Comparison of ENCODE assay signal across 28 cellular contexts in genomic region chr2:194100201-194100600, GRCh38.
"Had no signal": no experiment of that assay in that cellular context is flagged by ENCODE, and none has a peak within 500 bp of the region (broad histone marks: within the 10 kb centered on the region; RNA-seq: fewer than 3 reads in every experiment).

No MANE protein-coding gene starts in this region.

- H3K4me1 Mint-ChIP-seq: activated CD4-positive, alpha-beta T cell treated with anti-CD3 and anti-CD28 coated beads, Interleukin-2, amount 10 ng/mL, durations not matched to agents 24 days and 14 days; activated CD8-positive, alpha-beta memory T cell treated with anti-CD3 and anti-CD28 coated beads, Interleukin-2, amount 10 ng/mL, durations not matched to agents 7 days and 5 days; brain; T-helper 17 cell had no signal

- H3K9me3 Mint-ChIP-seq: activated B cell treated with CpG ODN at 0.5 μM for 24 hours; activated CD4-positive, alpha-beta T cell treated with anti-CD3 and anti-CD28 coated beads, Interleukin-2, amount 10 ng/mL, durations not matched to agents 24 days and 14 days; activated naive CD8-positive, alpha-beta T cell treated with anti-CD3 and anti-CD28 coated beads, Interleukin-2, amount 50 U/mL, for 24 hours; activated T-cell treated with anti-CD3 and anti-CD28 coated beads, Interleukin-2, amount 50 U/mL, for 24 hours; activated T-helper 1 cell treated with anti-CD3 and anti-CD28 coated beads, Interleukin-12 subunit alpha, Interleukin-12 subunit beta, Interleukin-2, Interleukin-4 antibody, amounts not matched to agents 30 ng/mL and 10 ng/mL and 1 ng/mL, durations not matched to agents 14 hours and 24 hours and 36 hours; brain had no signal

- H3K9me3 ChIP-seq: ascending aorta, Peyer's patch, SJCRH30 had no signal

- H3K36me3 ChIP-seq: ascending aorta, cardiac muscle cell, Peyer's patch, SJCRH30 had no signal

- H3K4me1 ChIP-seq: ascending aorta, Peyer's patch, SJCRH30 had no signal

- H3K4me3 ChIP-seq: ascending aorta, cardiac muscle cell, Peyer's patch, SJCRH30 had no signal

- H3K4me3 Mint-ChIP-seq: activated B cell treated with CpG ODN at 0.5 μM for 24 hours; activated CD4-positive, alpha-beta T cell treated with anti-CD3 and anti-CD28 coated beads, Interleukin-2, amount 10 ng/mL, durations not matched to agents 24 days and 14 days; activated CD8-positive, alpha-beta memory T cell treated with anti-CD3 and anti-CD28 coated beads, Interleukin-2, amount 10 ng/mL, durations not matched to agents 7 days and 5 days; activated naive CD8-positive, alpha-beta T cell treated with anti-CD3 and anti-CD28 coated beads, Interleukin-2, amount 50 U/mL, for 24 hours; activated T-cell treated with anti-CD3 and anti-CD28 coated beads, Interleukin-2, amount 50 U/mL, for 24 hours; activated T-helper 1 cell treated with anti-CD3 and anti-CD28 coated beads, Interleukin-12 subunit alpha, Interleukin-12 subunit beta, Interleukin-2, Interleukin-4 antibody, amounts not matched to agents 30 ng/mL and 10 ng/mL and 1 ng/mL, durations not matched to agents 14 hours and 24 hours and 36 hours; brain; T-helper 17 cell had no signal

- H3K27ac ChIP-seq: ascending aorta, cardiac muscle cell, Peyer's patch, RWPE1, SJCRH30 had no signal

- H3K27ac Mint-ChIP-seq: activated B cell treated with CpG ODN at 0.5 μM for 24 hours; activated CD4-positive, alpha-beta T cell treated with anti-CD3 and anti-CD28 coated beads, Interleukin-2, amount 10 ng/mL, durations not matched to agents 24 days and 14 days; activated CD8-positive, alpha-beta memory T cell treated with anti-CD3 and anti-CD28 coated beads, Interleukin-2, amount 10 ng/mL, durations not matched to agents 7 days and 5 days; activated naive CD4-positive, alpha-beta T cell treated with anti-CD3 and anti-CD28 coated beads, Interleukin-2, amount 50 U/mL, for 72 hours; activated naive CD8-positive, alpha-beta T cell treated with anti-CD3 and anti-CD28 coated beads, Interleukin-2, amount 50 U/mL, for 24 hours; activated T-cell treated with anti-CD3 and anti-CD28 coated beads, Interleukin-2, amount 50 U/mL, for 24 hours; activated T-helper 1 cell treated with anti-CD3 and anti-CD28 coated beads, Interleukin-12 subunit alpha, Interleukin-12 subunit beta, Interleukin-2, Interleukin-4 antibody, amounts not matched to agents 30 ng/mL and 10 ng/mL and 1 ng/mL, durations not matched to agents 14 hours and 24 hours and 36 hours; T-helper 17 cell had no signal

- ATAC-seq: activated CD8-positive, alpha-beta memory T cell treated with anti-CD3 and anti-CD28 coated beads, Interleukin-2, amount 10 ng/mL, durations not matched to agents 7 days and 5 days; activated naive CD4-positive, alpha-beta T cell treated with anti-CD3 and anti-CD28 coated beads, Interleukin-2, amount 50 U/mL, for 72 hours; activated naive CD8-positive, alpha-beta T cell treated with anti-CD3 and anti-CD28 coated beads, Interleukin-2, amount 50 U/mL, for 24 hours; T-helper 17 cell had no signal

- DNase-seq: activated B cell treated with CpG ODN at 0.5 μM for 24 hours; activated CD4-positive, alpha-beta T cell treated with anti-CD3 and anti-CD28 coated beads for 1 hour; activated CD4-positive, alpha-beta T cell treated with anti-CD3 and anti-CD28 coated beads, Interleukin-2, amount 10 ng/mL, durations not matched to agents 24 days and 14 days; activated CD4-positive, alpha-beta T cell treated with anti-CD3 and anti-CD28 coated beads, Interleukin-2, amount 50 U/mL, for 48 hours; activated CD8-positive, alpha-beta memory T cell treated with anti-CD3 and anti-CD28 coated beads, Interleukin-2, amount 10 ng/mL, durations not matched to agents 7 days and 5 days; activated effector memory CD4-positive, alpha-beta T cell treated with anti-CD3 and anti-CD28 coated beads, Interleukin-2, amount 50 U/mL, for 16 hours; activated naive CD4-positive, alpha-beta T cell treated with Interleukin-2 at 50 U/mL for 16 hours; activated naive CD8-positive, alpha-beta T cell treated with anti-CD3 and anti-CD28 coated beads, Interleukin-2, amount 50 U/mL, for 24 hours; activated T-cell treated with anti-CD3 and anti-CD28 coated beads, Interleukin-2, amount 50 U/mL, for 24 hours; amniotic stem cell; Karpas-422; MM.1S; NCI-H1105 treated with DMSO at 0.1 percent for 48 hours; NCI-H1436 treated with DMSO at 0.1 percent for 48 hours; NCI-H187; NCI-H2081; NCI-H446; Peyer's patch; Right ventricle myocardium superior; SJCRH30; T-helper 17 cell; T1000 had no signal

- H3K27me3 ChIP-seq: ascending aorta, cardiac muscle cell, Peyer's patch, SJCRH30 had no signal

- H3K27me3 Mint-ChIP-seq: activated B cell treated with CpG ODN at 0.5 μM for 24 hours; activated CD4-positive, alpha-beta T cell treated with anti-CD3 and anti-CD28 coated beads, Interleukin-2, amount 10 ng/mL, durations not matched to agents 24 days and 14 days; activated CD8-positive, alpha-beta memory T cell treated with anti-CD3 and anti-CD28 coated beads, Interleukin-2, amount 10 ng/mL, durations not matched to agents 7 days and 5 days; activated naive CD8-positive, alpha-beta T cell treated with anti-CD3 and anti-CD28 coated beads, Interleukin-2, amount 50 U/mL, for 24 hours; activated T-cell treated with anti-CD3 and anti-CD28 coated beads, Interleukin-2, amount 50 U/mL, for 24 hours; brain; T-helper 17 cell had no signal

- H3K36me3 Mint-ChIP-seq: activated CD8-positive, alpha-beta memory T cell treated with anti-CD3 and anti-CD28 coated beads, Interleukin-2, amount 10 ng/mL, durations not matched to agents 7 days and 5 days; activated naive CD4-positive, alpha-beta T cell treated with anti-CD3 and anti-CD28 coated beads, Interleukin-2, amount 50 U/mL, for 72 hours; brain had no signal
